In genomic region chr9:81833563-81834345, GRCh38 we compare ENCODE assay signal across 18 cellular contexts.
A peak's percentile ranks its signal among the peaks of the same experiment; 100 is the strongest.
DNase-seq lines count a peak whose midpoint lies in the region; ATAC-seq and TF ChIP-seq lines count a peak whose summit lies in the region.
"Had no signal": no experiment of that assay in that cellular context is flagged by ENCODE, and none has a peak within 500 bp of the region (broad histone marks: within the 10 kb centered on the region; RNA-seq: fewer than 3 reads in every experiment).

No MANE protein-coding gene starts in this region.

- no peak overlapping the region for H3K9ac ChIP-seq in liver (ENCODE audit: low read depth in 1 of 2, low read length in 2 of 2)

- peaks cover 0 to 8% (median 5%) of the 10 kb centered on the region in 4 donors for H3K4me1 ChIP-seq in liver (ENCODE audit: control insufficient read depth in 4 of 4, insufficient read depth in 4 of 4, low read length in 3 of 4)
- peaks cover 0 to 2% of the 10 kb centered on the region in 2 donors for H3K4me1 ChIP-seq in aorta (ENCODE audit: control insufficient read depth in 1 of 2, insufficient read depth in 2 of 2, low read length in 2 of 2)

- peak; percentile 29 for TF ChIP-seq CTCF in epithelial cell of proximal tubule (conservative IDR thresholded peaks at IDR 0.05; ENCODE audit: low read depth, low read length)
- TF ChIP-seq CTCF in liver (IDR thresholded peaks at IDR 0.05; ENCODE audit: low read depth, low read length, missing input control), result peak; percentile 25
- TF ChIP-seq CTCF in GM10248 (IDR thresholded peaks at IDR 0.05; ENCODE audit: control extremely low read depth, extremely low read depth, low read depth, missing control alignments), result no peak

- peak; percentile 16 for DNase-seq in DMS53 (lab: John Stamatoyannopoulos, UW)
- DNase-seq in DMS53 treated with DMSO at 0.1 percent for 48 hours (lab: John Stamatoyannopoulos, UW; ENCODE audit: unreplicated experiment), result no peak
- DNase-seq in epithelial cell of proximal tubule (ENCODE audit: low read depth), result peak; percentile 60
- DNase-seq in aorta, result no peak
- no peak for DNase-seq in GM10248 (ENCODE audit: extremely low spot score)
- no peak for DNase-seq in NCI-H2029 (lab: John Stamatoyannopoulos, UW)
- DNase-seq: activated CD8-positive, alpha-beta memory T cell treated with anti-CD3 and anti-CD28 coated beads, Interleukin-2, amount 10 ng/mL, durations not matched to agents 7 days and 5 days; activated effector memory CD4-positive, alpha-beta T cell treated with anti-CD3 and anti-CD28 coated beads, Interleukin-2, amount 50 U/mL, for 16 hours; CD4-positive, alpha-beta memory T cell; immature natural killer cell; mesendoderm; stimulated activated CD4-positive, alpha-beta T cell treated with anti-CD3 and anti-CD28 coated beads, Interleukin-4, amount 100 ng/mL, for 4 hours; T-helper 1 cell; trophoblast cell had no signal

- CTCF ChIA-PET in GM10248 (lab: Yijun Ruan, JAX), result no interaction called here

- intact Hi-C loops in aorta (cut with DNase I), result no loop called here

- H3K4me3 ChIP-seq in epithelial cell of proximal tubule (ENCODE audit: low read depth, low read length), result no peak overlapping the region
- no peak overlapping the region for H3K4me3 ChIP-seq in liver (ENCODE audit: low read depth in 1 of 3, low read length in 3 of 3)
- no peak overlapping the region for H3K4me3 ChIP-seq in aorta (ENCODE audit: low read length in 2 of 2)

- no peaks in the 10 kb centered on the region for H3K9me3 ChIP-seq in liver (ENCODE audit: control insufficient read depth in 4 of 4, low read length in 3 of 4)
- no peaks in the 10 kb centered on the region for H3K9me3 ChIP-seq in aorta (ENCODE audit: control insufficient read depth, low read length)
- H3K9me3 ChIP-seq: neutrophil had no signal

- no peaks in the 10 kb centered on the region for H3K36me3 ChIP-seq in liver (ENCODE audit: control insufficient read depth in 4 of 4, insufficient read depth in 3 of 4, low read depth in 1 of 4, low read length in 3 of 4)
- no peaks in the 10 kb centered on the region for H3K36me3 ChIP-seq in aorta (ENCODE audit: control insufficient read depth in 1 of 2, insufficient read depth in 2 of 2, low read length in 1 of 2)
- H3K36me3 ChIP-seq: neutrophil had no signal

- H3K27me3 ChIP-seq in liver (ENCODE audit: control insufficient read depth in 4 of 4, insufficient read depth in 4 of 4, low read length in 3 of 4) (no peaks in the 10 kb centered on the region), aorta (ENCODE audit: control insufficient read depth in 1 of 2, insufficient read depth in 2 of 2, low read length in 1 of 2) (no peaks in the 10 kb centered on the region)
- H3K27me3 ChIP-seq: neutrophil had no signal

- TF ChIP-seq RAD21 in liver (IDR thresholded peaks at IDR 0.05), result peak; percentile 71 to 75

- POLR2A ChIA-PET in GM10248 (lab: Yijun Ruan, JAX), result no interaction called here

- H3K27ac ChIP-seq in liver (ENCODE audit: low read depth in 1 of 2, low read length in 2 of 2) (peak overlapping the region in 1 of 2 donors; percentile 4), aorta (ENCODE audit: low read depth in 1 of 2, low read length in 2 of 2) (no peak overlapping the region)
- H3K27ac ChIP-seq: 22Rv1, neutrophil had no signal

- WGBS in liver, result 61% methylated on average over 9 of the region's 9 CpGs
- WGBS in aorta, 2 donors, result 77 to 87% methylated on average over 9 of the region's 9 CpGs

- ATAC-seq in aorta (ENCODE audit: low FRiP score), result peak; percentile 26
- ATAC-seq in HG03039 (IDR thresholded peaks at IDR 0.05; ENCODE audit: unreplicated experiment), result no peak
- ATAC-seq: activated CD8-positive, alpha-beta memory T cell treated with anti-CD3 and anti-CD28 coated beads, Interleukin-2, amount 10 ng/mL, durations not matched to agents 7 days and 5 days had no signal

TF ChIP-seq in liver, 16 proteins besides CTCF, POLR2A, EP300 and RAD21:
- no peak for TF ChIP-seq TAF1 (conservative IDR thresholded peaks at IDR 0.05)
- TF ChIP-seq REST (IDR thresholded peaks at IDR 0.05), result no peak
- TF ChIP-seq YY1 (IDR thresholded peaks at IDR 0.05), result peak; percentile 34
- peak; percentile 66 to 72 for TF ChIP-seq HNF4A (conservative IDR thresholded peaks at IDR 0.05)
- peak; percentile 26 for TF ChIP-seq NR2F2 (IDR thresholded peaks at IDR 0.05)
- no peak for TF ChIP-seq GABPA (IDR thresholded peaks at IDR 0.05 in 1 of 2, conservative IDR thresholded peaks at IDR 0.05 in 1 of 2)
- no peak for TF ChIP-seq ZBTB33 (IDR thresholded peaks at IDR 0.05)
- TF ChIP-seq EGR1 (IDR thresholded peaks at IDR 0.05; ENCODE audit: low read depth in 2 of 2), result no peak
- peak in 1 of 2 donors; percentile 42 for TF ChIP-seq JUND (IDR thresholded peaks at IDR 0.05)
- no peak for TF ChIP-seq FOXA1 (IDR thresholded peaks at IDR 0.05)
- TF ChIP-seq SP1 (IDR thresholded peaks at IDR 0.05), result peak; percentile 76
- peak; percentile 64 for TF ChIP-seq MAX (IDR thresholded peaks at IDR 0.05)
- peak; percentile 18 for TF ChIP-seq HNF4G (IDR thresholded peaks at IDR 0.05)
- TF ChIP-seq ATF3 (IDR thresholded peaks at IDR 0.05), result no peak
- no peak for TF ChIP-seq FOXA2 (IDR thresholded peaks at IDR 0.05)
- TF ChIP-seq RXRA (IDR thresholded peaks at IDR 0.05), result peak; percentile 88 to 91

Comparison
In these comparisons a context has a peak if more than half of its experiments do, and no peak if none do; other contexts are left out.
1. DNase-seq: peak in DMS53 (single experiment) and epithelial cell of proximal tubule (single experiment); none in DMS53 treated with DMSO at 0.1 percent for 48 hours (single experiment), aorta (0 of 2), GM10248 (single experiment) and NCI-H2029 (single experiment).